Comparison of ENCODE assay signal across 16 cellular contexts in the genomic region with DNA sequence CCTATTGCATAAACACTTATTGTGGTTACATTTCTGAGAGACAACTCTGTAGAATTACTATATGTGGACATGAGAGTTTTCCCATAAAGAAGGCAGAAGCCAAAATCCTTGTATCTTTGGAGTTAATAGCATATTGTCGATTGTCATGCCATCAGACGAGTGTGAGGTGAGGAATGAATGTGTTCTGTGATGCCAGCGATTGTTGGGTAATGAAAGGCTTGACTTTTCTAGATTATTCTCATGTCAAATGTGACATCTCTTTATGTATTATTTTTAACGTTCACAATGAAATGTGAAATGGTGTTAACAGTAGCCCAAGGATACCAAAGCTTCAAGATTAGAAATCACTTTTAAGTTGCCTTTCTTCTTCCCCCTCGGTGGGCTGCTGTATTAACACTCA.
A peak's percentile ranks its signal among the peaks of the same experiment; 100 is the strongest.
DNase-seq lines count a peak whose midpoint lies in the region; ATAC-seq and TF ChIP-seq lines count a peak whose summit lies in the region.
"Had no signal": no experiment of that assay in that cellular context is flagged by ENCODE, and none has a peak within 500 bp of the region (broad histone marks: within the 10 kb centered on the region; RNA-seq: fewer than 3 reads in every experiment).

No MANE protein-coding gene starts in this region.

- TF ChIP-seq RAD21 in neural cell (conservative IDR thresholded peaks at IDR 0.05), result no peak

- H3F3A ChIP-seq in neural cell (ENCODE audit: insufficient read depth, low read length, poor library complexity, severe bottlenecking), result no peaks in the 10 kb centered on the region

- in situ Hi-C loops in gastrocnemius medialis (cut with MboI; ENCODE audit: low sequenced_read_pairs in 4 of 4), result no loop called here

- no peaks in the 10 kb centered on the region for H3K79me2 ChIP-seq in neural cell (replicated peaks; ENCODE audit: insufficient read depth, low read length)

- H3K4me3 ChIP-seq in left ventricle myocardium inferior, result no peak overlapping the region
- no peak overlapping the region for H3K4me3 ChIP-seq in neural cell (ENCODE audit: low read length)
- H3K4me3 ChIP-seq in gastrocnemius medialis, result peak overlapping the region in 1 of 4 donors; percentile 26
- H3K4me3 ChIP-seq in esophagus squamous epithelium, result no peak overlapping the region
- H3K4me3 ChIP-seq: BLaER1 treated with 17β-estradiol and CSF1 and Interleukin-3, amounts not matched to agents 10 nM and 100 nM; GM23248; HAP-1 had no signal

- TF ChIP-seq POLR2A in gastrocnemius medialis (IDR thresholded peaks at IDR 0.05) (no peak), esophagus squamous epithelium (IDR thresholded peaks at IDR 0.05) (no peak)

- peaks cover 56% of the 10 kb centered on the region for H3K4me1 ChIP-seq in left ventricle myocardium inferior
- H3K4me1 ChIP-seq in gastrocnemius medialis, result peaks cover 35 to 81% of the 10 kb centered on the region in 2 donors
- H3K4me1 ChIP-seq in esophagus squamous epithelium, result peaks cover 0 to 38% (median 0%) of the 10 kb centered on the region in 3 donors
- H3K4me1 ChIP-seq: BLaER1 treated with 17β-estradiol and CSF1 and Interleukin-3, amounts not matched to agents 10 nM and 100 nM; HAP-1 had no signal

- DNase-seq in left ventricle myocardium inferior, result no peak
- DNase-seq in left ventricle myocardium superior, result no peak
- no peak for DNase-seq in gastrocnemius medialis
- DNase-seq in COLO668 (lab: John Stamatoyannopoulos, UW; ENCODE audit: unreplicated experiment), result no peak
- DNase-seq in esophagus squamous epithelium (lab: John Stamatoyannopoulos, UW), result no peak
- DNase-seq: CD8-positive, alpha-beta T cell; COR-L47; DMS153; DMS79; GF-D8; GM23248 had no signal

- no peak overlapping the region for H2AFZ ChIP-seq in neural cell (ENCODE audit: low read depth, low read length)
- H2AFZ ChIP-seq: GM23248 had no signal

- TF ChIP-seq EP300 in neural cell (conservative IDR thresholded peaks at IDR 0.05; ENCODE audit: poor library complexity, severe bottlenecking), result peak; percentile 85

- H3K9ac ChIP-seq in neural cell (ENCODE audit: low read length), result no peak overlapping the region
- H3K9ac ChIP-seq: BLaER1 treated with 17β-estradiol and CSF1 and Interleukin-3, amounts not matched to agents 10 nM and 100 nM; GM23248 had no signal

- H3K9me2 ChIP-seq in neural cell (ENCODE audit: insufficient read depth, low read length), result no peaks in the 10 kb centered on the region

- intact Hi-C loops in left ventricle myocardium inferior (cut with micrococcal nuclease) (no loop called here), left ventricle myocardium superior (cut with micrococcal nuclease) (no loop called here), gastrocnemius medialis (cut with DNase I; ENCODE audit: low total_unique reads) (no loop called here), esophagus squamous epithelium (cut with DNase I) (no loop called here)

- peak overlapping the region; percentile 46 for H3K27ac ChIP-seq in left ventricle myocardium inferior (replicated peaks)
- peak overlapping the region; percentile 4 for H3K27ac ChIP-seq in neural cell (ENCODE audit: low read length)
- H3K27ac ChIP-seq in gastrocnemius medialis, result peak overlapping the region; percentile 71 to 91 (median 84)
- peak overlapping the region in 2 of 4 donors; percentile 13 to 58 for H3K27ac ChIP-seq in esophagus squamous epithelium
- H3K27ac ChIP-seq: BLaER1 treated with 17β-estradiol and CSF1 and Interleukin-3, amounts not matched to agents 10 nM and 100 nM; GM23248 had no signal

- no peaks in the 10 kb centered on the region for H4K20me1 ChIP-seq in neural cell (ENCODE audit: insufficient read depth)

- H3K9me3 ChIP-seq in left ventricle myocardium inferior (replicated peaks) (peaks cover 26% of the 10 kb centered on the region), neural cell (ENCODE audit: low read length) (no peaks in the 10 kb centered on the region), gastrocnemius medialis (no peaks in the 10 kb centered on the region), esophagus squamous epithelium (no peaks in the 10 kb centered on the region)
- H3K9me3 ChIP-seq: HAP-1 had no signal

- H3K4me2 ChIP-seq in neural cell (ENCODE audit: low read length), result no peak overlapping the region
- H3K4me2 ChIP-seq: BLaER1 treated with 17β-estradiol and CSF1 and Interleukin-3, amounts not matched to agents 10 nM and 100 nM had no signal

- H3K27me3 ChIP-seq in left ventricle myocardium inferior (ENCODE audit: low read depth), result no peaks in the 10 kb centered on the region
- no peaks in the 10 kb centered on the region for H3K27me3 ChIP-seq in neural cell (ENCODE audit: insufficient read depth, low read depth, low read length)
- H3K27me3 ChIP-seq in gastrocnemius medialis, result no peaks in the 10 kb centered on the region
- no peaks in the 10 kb centered on the region for H3K27me3 ChIP-seq in esophagus squamous epithelium
- H3K27me3 ChIP-seq: BLaER1 treated with 17β-estradiol and CSF1 and Interleukin-3, amounts not matched to agents 10 nM and 100 nM had no signal

- H3K36me3 ChIP-seq in left ventricle myocardium inferior, result peaks cover 8% of the 10 kb centered on the region
- no peaks in the 10 kb centered on the region for H3K36me3 ChIP-seq in neural cell (ENCODE audit: insufficient read depth, low read length)
- no peaks in the 10 kb centered on the region for H3K36me3 ChIP-seq in gastrocnemius medialis
- H3K36me3 ChIP-seq in esophagus squamous epithelium, result peaks cover 0 to 11% (median 0%) of the 10 kb centered on the region in 3 donors
- H3K36me3 ChIP-seq: HAP-1 had no signal

- TF ChIP-seq CTCF in left ventricle myocardium inferior (IDR thresholded peaks at IDR 0.05; ENCODE audit: borderline replicate concordance), result no peak
- no peak for TF ChIP-seq CTCF in neural cell (IDR thresholded peaks at IDR 0.05; ENCODE audit: poor library complexity, severe bottlenecking)
- TF ChIP-seq CTCF in gastrocnemius medialis (IDR thresholded peaks at IDR 0.05 in 4 of 5, conservative IDR thresholded peaks at IDR 0.05 in 1 of 5), result no peak
- no peak for TF ChIP-seq CTCF in esophagus squamous epithelium (IDR thresholded peaks at IDR 0.05)

- ATAC-seq in left ventricle myocardium superior (no peak), gastrocnemius medialis (no peak), GM18517 (IDR thresholded peaks at IDR 0.05; ENCODE audit: unreplicated experiment) (no peak)
- ATAC-seq: CD8-positive, alpha-beta T cell; HepG2 had no signal

- 75 to 78% methylated on average over 5 of the region's 5 CpGs for WGBS in esophagus squamous epithelium, 2 donors

TF ChIP-seq in neural cell, 6 proteins besides CTCF, POLR2A, EP300 and RAD21:
- no peak for TF ChIP-seq EZH2 (IDR thresholded peaks at IDR 0.05; ENCODE audit: borderline replicate concordance, insufficient read depth, low read length, poor library complexity, severe bottlenecking)
- TF ChIP-seq REST (IDR thresholded peaks at IDR 0.05; ENCODE audit: borderline replicate concordance), result no peak
- TF ChIP-seq POLR2AphosphoS5 (IDR thresholded peaks at IDR 0.05), result peak; percentile 62
- TF ChIP-seq TAF1 (IDR thresholded peaks at IDR 0.05; ENCODE audit: low read depth), result no peak
- no peak for TF ChIP-seq MXI1 (conservative IDR thresholded peaks at IDR 0.05; ENCODE audit: poor library complexity, severe bottlenecking)
- no peak for TF ChIP-seq SMC3 (conservative IDR thresholded peaks at IDR 0.05; ENCODE audit: poor library complexity)
